ENCODE assay signal across 8 cellular contexts in the genomic region with DNA sequence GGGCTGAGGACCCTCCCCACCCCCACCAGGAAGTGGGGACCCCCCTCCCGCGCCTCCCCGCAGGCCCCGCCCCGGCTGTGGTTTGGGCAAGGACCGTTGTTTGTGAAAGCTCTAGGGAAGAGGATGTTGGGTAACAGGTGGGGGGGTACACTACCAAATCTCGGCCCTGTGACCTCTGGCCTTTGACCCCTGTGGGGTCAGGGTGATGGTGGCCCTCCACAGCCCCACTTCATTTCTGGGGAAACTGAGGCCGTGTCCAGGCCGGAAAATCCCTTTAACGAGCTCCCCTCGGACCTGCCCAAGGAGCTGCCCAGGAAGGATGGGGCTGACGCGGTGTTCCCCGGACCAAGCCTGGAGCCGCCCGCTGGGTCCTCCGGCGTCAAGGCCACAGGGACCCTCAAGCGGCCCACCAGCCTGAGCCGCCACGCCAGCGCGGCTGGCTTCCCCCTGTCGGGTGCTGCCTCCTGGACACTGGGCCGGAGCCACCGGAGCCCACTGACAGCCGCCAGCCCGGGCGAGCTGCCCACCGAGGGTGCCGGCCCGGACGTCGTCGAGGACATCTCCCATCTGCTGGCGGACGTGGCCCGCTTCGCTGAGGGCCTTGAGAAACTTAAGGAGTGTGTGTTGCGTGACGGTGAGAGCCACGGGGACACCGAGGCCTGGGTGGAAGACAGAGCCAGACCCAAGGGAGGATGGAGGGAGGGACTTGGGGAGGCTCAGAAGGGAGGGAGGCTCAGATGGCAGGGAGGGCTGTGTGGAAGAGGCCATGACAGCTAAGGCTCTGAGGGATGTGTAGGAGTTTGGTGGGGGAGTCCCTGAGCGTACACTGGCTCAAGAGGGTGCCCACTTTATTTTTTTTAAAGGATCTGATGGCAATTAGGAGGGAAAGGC. TPM values are rescaled to one million over a fixed set of nuclear protein-coding genes. Genes with fewer than 3 reads are reported as not detected.
DNase-seq lines count a peak whose midpoint lies in the region; ATAC-seq and FAIRE-seq lines count a peak whose summit lies in the region.

No MANE protein-coding gene starts in this region.

- peak overlapping the region in 2 of 3 donors; percentile 6 to 12 for H3K4me3 ChIP-seq in skeletal muscle tissue (ENCODE audit: low read length in 3 of 3)

- H3K9me3 ChIP-seq in skeletal muscle tissue (ENCODE audit: control insufficient read depth in 3 of 3, low read length in 3 of 3), result no peaks in the 10 kb centered on the region

- no peak for ATAC-seq in GM18907 (IDR thresholded peaks at IDR 0.05; ENCODE audit: unreplicated experiment)

- no peak overlapping the region for H3K27ac ChIP-seq in skeletal muscle tissue (ENCODE audit: low read depth, low read length)

- no peak overlapping the region for H3K9ac ChIP-seq in skeletal muscle tissue (ENCODE audit: low read depth in 1 of 3, low read length in 3 of 3)

- H3K36me3 Mint-ChIP-seq in dendritic cell treated with granulocyte-macrophage colony-stimulating factor and Interleukin-4, amounts not matched to agents 40 ng/mL and 50 ng/mL, for 4 days (ENCODE audit: low read depth), result peaks cover 62% of the 10 kb centered on the region

- DNase-seq in GM18507 (ENCODE audit: extremely low spot score, insufficient read length, low read depth) (no peak), T-helper 2 cell (peak in 3 of 5 experiments; percentile 56 to 88 (median 58)), NCI-H1092 (lab: John Stamatoyannopoulos, UW) (no peak), NCI-H2171 (lab: John Stamatoyannopoulos, UW) (no peak), frontal cortex (ENCODE audit: low spot score in 2 of 2) (no peak)

- peaks cover 17 to 27% (median 17%) of the 10 kb centered on the region in 3 donors for H3K4me1 ChIP-seq in skeletal muscle tissue (ENCODE audit: control insufficient read depth in 3 of 3, insufficient read depth in 3 of 3, low read length in 3 of 3)

- no peaks in the 10 kb centered on the region for H3K9me3 Mint-ChIP-seq in dendritic cell treated with granulocyte-macrophage colony-stimulating factor and Interleukin-4, amounts not matched to agents 40 ng/mL and 50 ng/mL, for 4 days

- H3K36me3 ChIP-seq in skeletal muscle tissue (ENCODE audit: control insufficient read depth in 3 of 3, insufficient read depth in 3 of 3, low read length in 3 of 3), result no peaks in the 10 kb centered on the region

- H3K27me3 Mint-ChIP-seq in dendritic cell treated with granulocyte-macrophage colony-stimulating factor and Interleukin-4, amounts not matched to agents 40 ng/mL and 50 ng/mL, for 4 days, result peaks cover 4% of the 10 kb centered on the region

- FAIRE-seq in GM18507 (lab: Jason Lieb, UNC) (peak; percentile 88), frontal cortex (lab: Jason Lieb, UNC) (no peak)

- H3K27me3 ChIP-seq in skeletal muscle tissue (ENCODE audit: control insufficient read depth in 3 of 3, insufficient read depth in 3 of 3, low read length in 3 of 3), result peaks cover 71 to 87% (median 76%) of the 10 kb centered on the region in 3 donors

- H3K4me1 Mint-ChIP-seq in dendritic cell treated with granulocyte-macrophage colony-stimulating factor and Interleukin-4, amounts not matched to agents 40 ng/mL and 50 ng/mL, for 4 days (ENCODE audit: low read depth), result peaks cover 62% of the 10 kb centered on the region

- intact Hi-C loops in dendritic cell treated with granulocyte-macrophage colony-stimulating factor and Interleukin-4, amounts not matched to agents 40 ng/mL and 50 ng/mL, for 4 days (cut with micrococcal nuclease), result loop anchor here (2.0 to 5.0 kb wide), 3 partner anchors 30 to 46 kb away; a partner anchor contains a TSS

- H3K4me3 Mint-ChIP-seq in dendritic cell treated with granulocyte-macrophage colony-stimulating factor and Interleukin-4, amounts not matched to agents 40 ng/mL and 50 ng/mL, for 4 days, result peak overlapping the region; percentile 97

- H3K27ac Mint-ChIP-seq in dendritic cell treated with granulocyte-macrophage colony-stimulating factor and Interleukin-4, amounts not matched to agents 40 ng/mL and 50 ng/mL, for 4 days, result peak overlapping the region; percentile 91

RNA-seq across cellular contexts. Expression of a gene that starts 1.4 kb away (rescaled TPM):
- 8.9 TPM for total RNA-seq in skeletal muscle tissue
- 1.2 TPM for total RNA-seq in frontal cortex

RNA-seq across cellular contexts. Expression of a gene that starts 26.8 kb away (rescaled TPM):
- total RNA-seq in skeletal muscle tissue (39.1 TPM), frontal cortex (35.5 TPM)

RNA-seq across cellular contexts. Expression of a gene that starts 28.4 kb away (rescaled TPM):
- 6.8 TPM for total RNA-seq in skeletal muscle tissue
- 2.0 TPM for total RNA-seq in frontal cortex

RNA-seq across cellular contexts. Expression of a gene that starts 35.4 kb away (rescaled TPM):
- total RNA-seq in skeletal muscle tissue, result 139 TPM
- total RNA-seq in frontal cortex, result 150 TPM

RNA-seq across cellular contexts. Expression of a gene that starts 41.9 kb away (rescaled TPM):
- 40.2 TPM for total RNA-seq in skeletal muscle tissue
- 8.2 TPM for total RNA-seq in frontal cortex

Comparison
In these comparisons a context has a peak if more than half of its experiments do, and no peak if none do; other contexts are left out.
1. DNase-seq: peak in T-helper 2 cell (3 of 5); none in GM18507 (single experiment), NCI-H1092 (single experiment), NCI-H2171 (single experiment) and frontal cortex (0 of 2).